8 cellular contexts compared by ENCODE assay signal in the genomic region with DNA sequence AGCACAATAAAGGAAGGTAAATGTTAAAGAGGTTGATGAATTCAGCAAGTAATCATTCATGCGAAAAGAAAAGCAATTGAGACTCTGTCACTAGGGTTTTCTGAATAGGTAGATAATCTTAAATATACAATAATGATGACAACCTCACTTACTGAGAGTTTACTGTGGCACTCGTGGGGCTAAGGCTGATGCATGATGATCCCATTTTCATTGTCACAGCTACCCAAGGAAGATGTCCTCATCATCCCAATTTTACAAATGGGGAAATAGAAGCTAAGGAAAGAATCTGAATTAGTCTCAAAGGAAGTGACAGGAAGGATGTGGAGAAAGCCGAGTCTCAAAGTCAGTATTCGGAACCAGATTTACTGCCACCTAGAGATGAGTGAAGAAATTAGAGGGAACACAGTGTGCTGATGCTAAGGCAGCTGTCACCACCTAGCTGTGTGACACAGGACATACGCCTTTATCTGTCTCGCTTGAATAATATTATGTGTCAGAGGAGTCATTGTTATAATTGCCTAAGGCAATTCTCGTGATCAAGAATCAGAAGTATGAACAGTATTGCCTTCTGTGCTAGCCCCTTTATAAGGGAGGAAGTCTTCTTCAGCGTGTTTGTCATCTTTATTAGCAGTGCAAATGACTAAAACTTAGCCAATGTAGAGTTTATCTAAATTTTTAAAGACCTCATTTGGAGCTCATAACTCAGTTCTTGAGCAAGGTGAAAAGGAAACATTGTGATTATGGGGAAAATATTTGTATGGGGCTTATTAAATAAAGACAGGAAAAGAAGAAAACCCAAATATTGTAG.
DNase-seq lines count a peak whose midpoint lies in the region; ATAC-seq, FAIRE-seq and TF ChIP-seq lines count a peak whose summit lies in the region.

No MANE protein-coding gene starts in this region.

- peak; percentile 71 for DNase-seq in GF-D8 (lab: John Stamatoyannopoulos, UW)
- DNase-seq in HTR-8/SVneo (ENCODE audit: insufficient read length, low spot score) = peak; percentile 3
- peak; percentile 85 for DNase-seq in NT2/D1 (ENCODE audit: low read depth, low spot score)
- DNase-seq in foreskin melanocyte = peak; percentile 90
- no peak for DNase-seq in osteocyte (ENCODE audit: extremely low spot score, unreplicated experiment)
- no peak for DNase-seq in effector CD8-positive, alpha-beta T cell (lab: John Stamatoyannopoulos, UW)

- H3K27me3 Mint-ChIP-seq in activated T-helper 17 cell treated with anti-CD3 and anti-CD28 coated beads, Interleukin-2, amount 50 U/mL, for 72 hours = no peaks in the 10 kb centered on the region
- no peaks in the 10 kb centered on the region for H3K27me3 Mint-ChIP-seq in osteocyte (ENCODE audit: unreplicated experiment)

- no peaks in the 10 kb centered on the region for H3K36me3 ChIP-seq in NT2/D1 (ENCODE audit: insufficient read depth, insufficient read length, low read length)

- no peak overlapping the region for H3K4me3 ChIP-seq in NT2/D1 (ENCODE audit: insufficient read length, low read depth)

- peak; percentile 96 for TF ChIP-seq CTCF in osteocyte (IDR thresholded peaks at IDR 0.05)

- peaks cover 8% of the 10 kb centered on the region; the same call in 1 of the 2 replicates for H3K9me3 ChIP-seq in NT2/D1 (ENCODE audit: insufficient read depth, low read length)

- no peak overlapping the region for H3K4me3 Mint-ChIP-seq in activated T-helper 17 cell treated with anti-CD3 and anti-CD28 coated beads, Interleukin-2, amount 50 U/mL, for 72 hours
- H3K4me3 Mint-ChIP-seq in osteocyte (ENCODE audit: unreplicated experiment) = no peak overlapping the region

- peak; percentile 100 for ATAC-seq in GM21619 (IDR thresholded peaks at IDR 0.05; ENCODE audit: unreplicated experiment)
- peak; percentile 99 for ATAC-seq in activated T-helper 17 cell treated with anti-CD3 and anti-CD28 coated beads, Interleukin-2, amount 50 U/mL, for 72 hours (replicated peaks)

- H3K4me1 ChIP-seq in NT2/D1 (ENCODE audit: insufficient read depth, insufficient read length) = no peaks in the 10 kb centered on the region

- no peak overlapping the region for H3K9ac ChIP-seq in NT2/D1 (ENCODE audit: insufficient read length, low read depth)

- no peak overlapping the region for H3K27ac Mint-ChIP-seq in activated T-helper 17 cell treated with anti-CD3 and anti-CD28 coated beads, Interleukin-2, amount 50 U/mL, for 72 hours
- peak overlapping the region; percentile 39 for H3K27ac Mint-ChIP-seq in osteocyte (ENCODE audit: unreplicated experiment)

- FAIRE-seq in HTR-8/SVneo (lab: Jason Lieb, UNC) = no peak

- peaks cover 10% of the 10 kb centered on the region for H3K4me1 Mint-ChIP-seq in activated T-helper 17 cell treated with anti-CD3 and anti-CD28 coated beads, Interleukin-2, amount 50 U/mL, for 72 hours
- peaks cover 8% of the 10 kb centered on the region for H3K4me1 Mint-ChIP-seq in osteocyte (ENCODE audit: unreplicated experiment)

- H3K9me3 Mint-ChIP-seq in activated T-helper 17 cell treated with anti-CD3 and anti-CD28 coated beads, Interleukin-2, amount 50 U/mL, for 72 hours = no peaks in the 10 kb centered on the region
- H3K9me3 Mint-ChIP-seq in osteocyte (ENCODE audit: unreplicated experiment) = no peaks in the 10 kb centered on the region

- peaks cover 23% of the 10 kb centered on the region for H3K36me3 Mint-ChIP-seq in activated T-helper 17 cell treated with anti-CD3 and anti-CD28 coated beads, Interleukin-2, amount 50 U/mL, for 72 hours (ENCODE audit: low read depth)
- H3K36me3 Mint-ChIP-seq in osteocyte (ENCODE audit: unreplicated experiment) = peaks cover 31% of the 10 kb centered on the region

- no peaks in the 10 kb centered on the region for H3K27me3 ChIP-seq in NT2/D1 (ENCODE audit: insufficient read depth, insufficient read length)

Comparison
In these comparisons a context has a peak if more than half of its experiments do, and no peak if none do; other contexts are left out.
1. DNase-seq: peak in GF-D8 (single experiment), HTR-8/SVneo (single experiment), NT2/D1 (single experiment) and foreskin melanocyte (single experiment); none in osteocyte (single experiment) and effector CD8-positive, alpha-beta T cell (single experiment).